Comparison of ENCODE assay signal across 18 cellular contexts in genomic region chr4:143538979-143539669, GRCh38. TPM values are rescaled to one million over a fixed set of nuclear protein-coding genes. Genes with fewer than 3 reads are reported as not detected.
DNase-seq lines count a peak whose midpoint lies in the region; ATAC-seq, FAIRE-seq and TF ChIP-seq lines count a peak whose summit lies in the region.
"Had no signal": no experiment of that assay in that cellular context is flagged by ENCODE, and none has a peak within 500 bp of the region (broad histone marks: within the 10 kb centered on the region; RNA-seq: fewer than 3 reads in every experiment).

No MANE protein-coding gene starts in this region.

- no peaks in the 10 kb centered on the region for H3K4me1 ChIP-seq in pancreas
- H3K4me1 ChIP-seq: esophagus squamous epithelium had no signal

- DNase-seq in CD4-positive, alpha-beta T cell: no peak
- peak; percentile 16 for DNase-seq in activated naive CD8-positive, alpha-beta T cell treated with anti-CD3 and anti-CD28 coated beads, Interleukin-2, amount 50 U/mL, for 24 hours
- no peak for DNase-seq in brain microvascular endothelial cell
- no peak for DNase-seq in NCI-H526 treated with DMSO at 0.1 percent for 48 hours (lab: John Stamatoyannopoulos, UW)
- no peak for DNase-seq in pancreas
- DNase-seq in stimulated activated CD4-positive, alpha-beta T cell treated with anti-CD3 and anti-CD28 coated beads, Interleukin-4, amount 100 ng/mL, for 4 hours: no peak
- DNase-seq: activated CD8-positive, alpha-beta memory T cell treated with anti-CD3 and anti-CD28 coated beads, Interleukin-2, amount 10 ng/mL, durations not matched to agents 7 days and 5 days; dorsolateral prefrontal cortex; esophagus squamous epithelium; NCI-H187 treated with DMSO at 0.1 percent for 48 hours; stimulated activated CD4-positive, alpha-beta T cell treated with anti-CD3 and anti-CD28 coated beads, Interleukin-2, amount 100 ng/mL, for 48 hours; T-helper 1 cell had no signal

- H3K27ac ChIP-seq in CD4-positive, alpha-beta T cell (ENCODE audit: low read depth, low read length): no peak overlapping the region
- H3K27ac ChIP-seq in brain microvascular endothelial cell: no peak overlapping the region
- no peak overlapping the region for H3K27ac ChIP-seq in pancreas
- H3K27ac ChIP-seq: dorsolateral prefrontal cortex, esophagus squamous epithelium, thoracic aorta had no signal

- intact Hi-C loops in CD4-positive, alpha-beta T cell (cut with DNase I, micrococcal nuclease): no loop called here
- intact Hi-C loops in pancreas (cut with DNase I): no loop called here

- peaks cover 73% of the 10 kb centered on the region for H3K36me3 ChIP-seq in brain microvascular endothelial cell (replicated peaks)
- peaks cover 0 to 90% (median 35%) of the 10 kb centered on the region in 3 donors for H3K36me3 ChIP-seq in pancreas

- peaks cover 33% of the 10 kb centered on the region for H3K4me1 Mint-ChIP-seq in CD4-positive, alpha-beta T cell (ENCODE audit: low read depth)
- H3K4me1 Mint-ChIP-seq in activated naive CD8-positive, alpha-beta T cell treated with anti-CD3 and anti-CD28 coated beads, Interleukin-2, amount 50 U/mL, for 24 hours: peaks cover 19% of the 10 kb centered on the region

- no peak for TF ChIP-seq CTCF in CD4-positive, alpha-beta T cell (IDR thresholded peaks at IDR 0.05)
- TF ChIP-seq CTCF in brain microvascular endothelial cell (IDR thresholded peaks at IDR 0.05; ENCODE audit: low read depth, low read length, missing control alignments) (no peak), pancreas (IDR thresholded peaks at IDR 0.05) (no peak)

- H3K9me3 ChIP-seq in CD4-positive, alpha-beta T cell (ENCODE audit: control insufficient read depth, low read length): no peaks in the 10 kb centered on the region
- H3K9me3 ChIP-seq in pancreas: no peaks in the 10 kb centered on the region
- H3K9me3 ChIP-seq: esophagus squamous epithelium, thoracic aorta had no signal

- CTCF ChIA-PET in CD4-positive, alpha-beta T cell (lab: Charles Lee): no interaction called here

- no peaks in the 10 kb centered on the region for H3K27me3 ChIP-seq in CD4-positive, alpha-beta T cell (ENCODE audit: control insufficient read depth, insufficient read depth, low read length)
- H3K27me3 ChIP-seq in brain microvascular endothelial cell (replicated peaks) (no peaks in the 10 kb centered on the region), pancreas (no peaks in the 10 kb centered on the region)
- H3K27me3 ChIP-seq: dorsolateral prefrontal cortex, esophagus squamous epithelium had no signal

- H3K4me3 ChIP-seq in brain microvascular endothelial cell (ENCODE audit: low read depth, low read length) (no peak overlapping the region), pancreas (no peak overlapping the region)
- H3K4me3 ChIP-seq: dorsolateral prefrontal cortex, esophagus squamous epithelium, thoracic aorta had no signal

- 86 to 95% methylated on average over 4 of the region's 4 CpGs for WGBS in pancreas, 2 donors

- FAIRE-seq in pancreas (lab: Jason Lieb, UNC): no peak
- FAIRE-seq: bronchial epithelial cell had no signal

- H3K27ac Mint-ChIP-seq in CD4-positive, alpha-beta T cell: peak overlapping the region; percentile 7
- H3K27ac Mint-ChIP-seq in activated naive CD8-positive, alpha-beta T cell treated with anti-CD3 and anti-CD28 coated beads, Interleukin-2, amount 50 U/mL, for 24 hours: peak overlapping the region; percentile 3
- H3K27ac Mint-ChIP-seq: activated CD8-positive, alpha-beta memory T cell treated with anti-CD3 and anti-CD28 coated beads, Interleukin-2, amount 10 ng/mL, durations not matched to agents 7 days and 5 days had no signal

- no peaks in the 10 kb centered on the region for H3K27me3 Mint-ChIP-seq in CD4-positive, alpha-beta T cell
- H3K27me3 Mint-ChIP-seq in activated naive CD8-positive, alpha-beta T cell treated with anti-CD3 and anti-CD28 coated beads, Interleukin-2, amount 50 U/mL, for 24 hours: no peaks in the 10 kb centered on the region
- H3K27me3 Mint-ChIP-seq: activated CD8-positive, alpha-beta memory T cell treated with anti-CD3 and anti-CD28 coated beads, Interleukin-2, amount 10 ng/mL, durations not matched to agents 7 days and 5 days; IgD-negative memory B cell had no signal

- ATAC-seq in CD4-positive, alpha-beta T cell (ENCODE audit: poor library complexity): peak; percentile 32
- ATAC-seq in GM18519 (IDR thresholded peaks at IDR 0.05; ENCODE audit: low FRiP score, unreplicated experiment) (peak; percentile 47), HG02759 (IDR thresholded peaks at IDR 0.05; ENCODE audit: unreplicated experiment) (peak; percentile 46), pancreas (no peak)
- peak; percentile 54 for ATAC-seq in activated naive CD8-positive, alpha-beta T cell treated with anti-CD3 and anti-CD28 coated beads, Interleukin-2, amount 50 U/mL, for 24 hours
- ATAC-seq: activated CD8-positive, alpha-beta memory T cell treated with anti-CD3 and anti-CD28 coated beads, Interleukin-2, amount 10 ng/mL, durations not matched to agents 7 days and 5 days; Right ventricle myocardium inferior had no signal

- in situ Hi-C loops in brain microvascular endothelial cell (cut with HindIII; ENCODE audit: low pct_ligation_motif_present, low sequenced_read_pairs): no loop called here

- POLR2A ChIA-PET in CD4-positive, alpha-beta T cell (lab: Charles Lee): no interaction called here

- H3K36me3 Mint-ChIP-seq in CD4-positive, alpha-beta T cell (ENCODE audit: low read depth): peaks cover 93% of the 10 kb centered on the region
- peaks cover 73% of the 10 kb centered on the region for H3K36me3 Mint-ChIP-seq in activated naive CD8-positive, alpha-beta T cell treated with anti-CD3 and anti-CD28 coated beads, Interleukin-2, amount 50 U/mL, for 24 hours (ENCODE audit: low read depth)

- no peak overlapping the region for H3K4me3 Mint-ChIP-seq in CD4-positive, alpha-beta T cell
- no peak overlapping the region for H3K4me3 Mint-ChIP-seq in activated naive CD8-positive, alpha-beta T cell treated with anti-CD3 and anti-CD28 coated beads, Interleukin-2, amount 50 U/mL, for 24 hours
- H3K4me3 Mint-ChIP-seq: activated CD8-positive, alpha-beta memory T cell treated with anti-CD3 and anti-CD28 coated beads, Interleukin-2, amount 10 ng/mL, durations not matched to agents 7 days and 5 days had no signal

- H3K9me3 Mint-ChIP-seq in CD4-positive, alpha-beta T cell: no peaks in the 10 kb centered on the region
- H3K9me3 Mint-ChIP-seq in activated naive CD8-positive, alpha-beta T cell treated with anti-CD3 and anti-CD28 coated beads, Interleukin-2, amount 50 U/mL, for 24 hours: peaks cover 10% of the 10 kb centered on the region
- H3K9me3 Mint-ChIP-seq: IgD-negative memory B cell had no signal

RNA-seq across cellular contexts. Expression of gene SMARCA5, which starts 25.6 kb away (rescaled TPM):
- 10 to 100 TPM; 64.2 to 64.4 TPM for total RNA-seq in CD4-positive, alpha-beta T cell
- total RNA-seq in pancreas: 10 to 100 TPM; 14.3 to 26.5 (median 18.3) TPM
- 10 to 100 TPM in 1 of 2 donors, 1 to 10 TPM in 1; 5.7 to 13.0 TPM for polyA plus RNA-seq in pancreas

Comparison
In these comparisons a context has a peak if more than half of its experiments do, and no peak if none do; other contexts are left out.
1. ATAC-seq: peak in CD4-positive, alpha-beta T cell (single experiment), GM18519 (single experiment), HG02759 (single experiment) and activated naive CD8-positive, alpha-beta T cell treated with anti-CD3 and anti-CD28 coated beads, Interleukin-2, amount 50 U/mL, for 24 hours (single experiment); none in pancreas (0 of 4).